In genomic region chr3:56484525-56485024, GRCh38 we compare ENCODE assay signal across 20 cellular contexts. TPM values are rescaled to one million over a fixed set of nuclear protein-coding genes. Genes with fewer than 3 reads are reported as not detected.
"Had no signal": no experiment of that assay in that cellular context is flagged by ENCODE, and none has a peak within 500 bp of the region (broad histone marks: within the 10 kb centered on the region; RNA-seq: fewer than 3 reads in every experiment).

No MANE protein-coding gene starts in this region.

- H3K27ac ChIP-seq: RWPE1 had no signal

- DNase-seq: KBM-7; MV-4-11; NCI-H1105 treated with DMSO at 0.1 percent for 48 hours; NCI-H1417 treated with DMSO at 0.1 percent for 48 hours; NCI-H146; NCI-H1694 treated with DMSO at 0.1 percent for 48 hours; NCI-H1930; NCI-H2081; NCI-H2107; NCI-H226; NCI-H446; NCI-H510A; NCI-H524 treated with DMSO at 0.1 percent for 48 hours; NK-92 treated with Interleukin-12 subunit alpha and Interleukin-12 subunit beta, amount 100 ng/mL, for 24 hours; PC-3; T-helper 1 cell had no signal

- ATAC-seq: Panc1, PC-3, SK-N-SH treated with all-trans-retinoic acid at 6 μM for 48 hours had no signal

RNA-seq across cellular contexts. Expression of gene ERC2, which starts 16.3 kb away (rescaled TPM):
- total RNA-seq: HT-29 had no signal
